1 cellular context compared by ENCODE assay signal in genomic region chr6:30781697-30782424, GRCh38.
TF ChIP-seq lines count a peak whose summit lies in the region.

No MANE protein-coding gene starts in this region.

TF ChIP-seq in HepG2, 621 proteins besides CTCF, POLR2A, EP300 and RAD21 (continued from another document and continues in another):
- TF ChIP-seq, protein P1, sequence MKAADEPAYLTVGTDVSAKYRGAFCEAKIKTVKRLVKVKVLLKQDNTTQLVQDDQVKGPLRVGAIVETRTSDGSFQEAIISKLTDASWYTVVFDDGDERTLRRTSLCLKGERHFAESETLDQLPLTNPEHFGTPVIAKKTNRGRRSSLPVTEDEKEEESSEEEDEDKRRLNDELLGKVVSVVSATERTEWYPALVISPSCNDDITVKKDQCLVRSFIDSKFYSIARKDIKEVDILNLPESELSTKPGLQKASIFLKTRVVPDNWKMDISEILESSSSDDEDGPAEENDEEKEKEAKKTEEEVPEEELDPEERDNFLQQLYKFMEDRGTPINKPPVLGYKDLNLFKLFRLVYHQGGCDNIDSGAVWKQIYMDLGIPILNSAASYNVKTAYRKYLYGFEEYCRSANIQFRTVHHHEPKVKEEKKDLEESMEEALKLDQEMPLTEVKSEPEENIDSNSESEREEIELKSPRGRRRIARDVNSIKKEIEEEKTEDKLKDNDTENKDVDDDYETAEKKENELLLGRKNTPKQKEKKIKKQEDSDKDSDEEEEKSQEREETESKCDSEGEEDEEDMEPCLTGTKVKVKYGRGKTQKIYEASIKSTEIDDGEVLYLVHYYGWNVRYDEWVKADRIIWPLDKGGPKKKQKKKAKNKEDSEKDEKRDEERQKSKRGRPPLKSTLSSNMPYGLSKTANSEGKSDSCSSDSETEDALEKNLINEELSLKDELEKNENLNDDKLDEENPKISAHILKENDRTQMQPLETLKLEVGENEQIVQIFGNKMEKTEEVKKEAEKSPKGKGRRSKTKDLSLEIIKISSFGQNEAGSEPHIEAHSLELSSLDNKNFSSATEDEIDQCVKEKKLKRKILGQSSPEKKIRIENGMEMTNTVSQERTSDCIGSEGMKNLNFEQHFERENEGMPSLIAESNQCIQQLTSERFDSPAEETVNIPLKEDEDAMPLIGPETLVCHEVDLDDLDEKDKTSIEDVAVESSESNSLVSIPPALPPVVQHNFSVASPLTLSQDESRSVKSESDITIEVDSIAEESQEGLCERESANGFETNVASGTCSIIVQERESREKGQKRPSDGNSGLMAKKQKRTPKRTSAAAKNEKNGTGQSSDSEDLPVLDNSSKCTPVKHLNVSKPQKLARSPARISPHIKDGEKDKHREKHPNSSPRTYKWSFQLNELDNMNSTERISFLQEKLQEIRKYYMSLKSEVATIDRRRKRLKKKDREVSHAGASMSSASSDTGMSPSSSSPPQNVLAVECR (CRISPR knock-in tag; IDR thresholded peaks at IDR 0.05; ENCODE audit: borderline replicate concordance) = peak; percentile 88
- TF ChIP-seq ZNF780A (CRISPR knock-in tag; IDR thresholded peaks at IDR 0.05) = 0 out of 2 replicates have a peak, but pooled peaks have one; percentile 19
- TF ChIP-seq, protein P2, sequence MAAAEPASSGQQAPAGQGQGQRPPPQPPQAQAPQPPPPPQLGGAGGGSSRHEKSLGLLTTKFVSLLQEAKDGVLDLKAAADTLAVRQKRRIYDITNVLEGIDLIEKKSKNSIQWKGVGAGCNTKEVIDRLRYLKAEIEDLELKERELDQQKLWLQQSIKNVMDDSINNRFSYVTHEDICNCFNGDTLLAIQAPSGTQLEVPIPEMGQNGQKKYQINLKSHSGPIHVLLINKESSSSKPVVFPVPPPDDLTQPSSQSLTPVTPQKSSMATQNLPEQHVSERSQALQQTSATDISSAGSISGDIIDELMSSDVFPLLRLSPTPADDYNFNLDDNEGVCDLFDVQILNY (CRISPR knock-in tag; conservative IDR thresholded peaks at IDR 0.05) = no peak
- TF ChIP-seq TBL1XR1 (IDR thresholded peaks at IDR 0.05; ENCODE audit: borderline replicate concordance, low read length, partially characterized antibody) = peak; percentile 97
- no peak for TF ChIP-seq SNAI1 (CRISPR knock-in tag; IDR thresholded peaks at IDR 0.05; ENCODE audit: borderline replicate concordance)
- TF ChIP-seq, protein P3, sequence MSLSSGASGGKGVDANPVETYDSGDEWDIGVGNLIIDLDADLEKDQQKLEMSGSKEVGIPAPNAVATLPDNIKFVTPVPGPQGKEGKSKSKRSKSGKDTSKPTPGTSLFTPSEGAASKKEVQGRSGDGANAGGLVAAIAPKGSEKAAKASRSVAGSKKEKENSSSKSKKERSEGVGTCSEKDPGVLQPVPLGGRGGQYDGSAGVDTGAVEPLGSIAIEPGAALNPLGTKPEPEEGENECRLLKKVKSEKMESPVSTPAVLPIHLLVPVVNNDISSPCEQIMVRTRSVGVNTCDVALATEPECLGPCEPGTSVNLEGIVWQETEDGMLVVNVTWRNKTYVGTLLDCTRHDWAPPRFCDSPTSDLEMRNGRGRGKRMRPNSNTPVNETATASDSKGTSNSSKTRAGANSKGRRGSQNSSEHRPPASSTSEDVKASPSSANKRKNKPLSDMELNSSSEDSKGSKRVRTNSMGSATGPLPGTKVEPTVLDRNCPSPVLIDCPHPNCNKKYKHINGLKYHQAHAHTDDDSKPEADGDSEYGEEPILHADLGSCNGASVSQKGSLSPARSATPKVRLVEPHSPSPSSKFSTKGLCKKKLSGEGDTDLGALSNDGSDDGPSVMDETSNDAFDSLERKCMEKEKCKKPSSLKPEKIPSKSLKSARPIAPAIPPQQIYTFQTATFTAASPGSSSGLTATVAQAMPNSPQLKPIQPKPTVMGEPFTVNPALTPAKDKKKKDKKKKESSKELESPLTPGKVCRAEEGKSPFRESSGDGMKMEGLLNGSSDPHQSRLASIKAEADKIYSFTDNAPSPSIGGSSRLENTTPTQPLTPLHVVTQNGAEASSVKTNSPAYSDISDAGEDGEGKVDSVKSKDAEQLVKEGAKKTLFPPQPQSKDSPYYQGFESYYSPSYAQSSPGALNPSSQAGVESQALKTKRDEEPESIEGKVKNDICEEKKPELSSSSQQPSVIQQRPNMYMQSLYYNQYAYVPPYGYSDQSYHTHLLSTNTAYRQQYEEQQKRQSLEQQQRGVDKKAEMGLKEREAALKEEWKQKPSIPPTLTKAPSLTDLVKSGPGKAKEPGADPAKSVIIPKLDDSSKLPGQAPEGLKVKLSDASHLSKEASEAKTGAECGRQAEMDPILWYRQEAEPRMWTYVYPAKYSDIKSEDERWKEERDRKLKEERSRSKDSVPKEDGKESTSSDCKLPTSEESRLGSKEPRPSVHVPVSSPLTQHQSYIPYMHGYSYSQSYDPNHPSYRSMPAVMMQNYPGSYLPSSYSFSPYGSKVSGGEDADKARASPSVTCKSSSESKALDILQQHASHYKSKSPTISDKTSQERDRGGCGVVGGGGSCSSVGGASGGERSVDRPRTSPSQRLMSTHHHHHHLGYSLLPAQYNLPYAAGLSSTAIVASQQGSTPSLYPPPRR (CRISPR knock-in tag; IDR thresholded peaks at IDR 0.05; ENCODE audit: borderline replicate concordance) = peak; percentile 83; the same call in 1 of the 2 replicates
- peak; percentile 91 for TF ChIP-seq PHF21A (CRISPR knock-in tag; IDR thresholded peaks at IDR 0.05)
- peak; percentile 40; the same call in 1 of the 2 replicates for TF ChIP-seq PRDM15 (CRISPR knock-in tag; IDR thresholded peaks at IDR 0.05)
- TF ChIP-seq ZNF280D (CRISPR knock-in tag; IDR thresholded peaks at IDR 0.05) = peak; percentile 60; the same call in 1 of the 2 replicates
- TF ChIP-seq, protein P4, sequence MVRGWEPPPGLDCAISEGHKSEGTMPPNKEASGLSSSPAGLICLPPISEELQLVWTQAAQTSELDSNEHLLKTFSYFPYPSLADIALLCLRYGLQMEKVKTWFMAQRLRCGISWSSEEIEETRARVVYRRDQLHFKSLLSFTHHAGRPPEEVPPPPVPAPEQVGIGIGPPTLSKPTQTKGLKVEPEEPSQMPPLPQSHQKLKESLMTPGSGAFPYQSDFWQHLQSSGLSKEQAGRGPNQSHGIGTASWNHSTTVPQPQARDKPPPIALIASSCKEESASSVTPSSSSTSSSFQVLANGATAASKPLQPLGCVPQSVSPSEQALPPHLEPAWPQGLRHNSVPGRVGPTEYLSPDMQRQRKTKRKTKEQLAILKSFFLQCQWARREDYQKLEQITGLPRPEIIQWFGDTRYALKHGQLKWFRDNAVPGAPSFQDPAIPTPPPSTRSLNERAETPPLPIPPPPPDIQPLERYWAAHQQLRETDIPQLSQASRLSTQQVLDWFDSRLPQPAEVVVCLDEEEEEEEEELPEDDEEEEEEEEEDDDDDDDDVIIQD (CRISPR knock-in tag; IDR thresholded peaks at IDR 0.05; ENCODE audit: low read depth) = peak; percentile 94
- TF ChIP-seq KLF15 (CRISPR knock-in tag; IDR thresholded peaks at IDR 0.05; ENCODE audit: borderline replicate concordance) = no peak
- peak; percentile 68; the same call in 1 of the 2 replicates for TF ChIP-seq FOSL1 (CRISPR knock-in tag; IDR thresholded peaks at IDR 0.05; ENCODE audit: borderline replicate concordance)
- TF ChIP-seq HNF1A (IDR thresholded peaks at IDR 0.05; ENCODE audit: low read depth) = peak; percentile 57
- peak; percentile 69 for TF ChIP-seq HNF1A (CRISPR knock-in tag; IDR thresholded peaks at IDR 0.05; ENCODE audit: borderline replicate concordance)
- peak; percentile 51 for TF ChIP-seq CCAR2 (optimal IDR thresholded peaks at IDR 0.05; ENCODE audit: low read depth, low read length)
- no peak for TF ChIP-seq HCFC1 (IDR thresholded peaks at IDR 0.05; ENCODE audit: low read depth, low read length)
- TF ChIP-seq ZNF17 (CRISPR knock-in tag; IDR thresholded peaks at IDR 0.05) = no peak
- TF ChIP-seq, protein P5, sequence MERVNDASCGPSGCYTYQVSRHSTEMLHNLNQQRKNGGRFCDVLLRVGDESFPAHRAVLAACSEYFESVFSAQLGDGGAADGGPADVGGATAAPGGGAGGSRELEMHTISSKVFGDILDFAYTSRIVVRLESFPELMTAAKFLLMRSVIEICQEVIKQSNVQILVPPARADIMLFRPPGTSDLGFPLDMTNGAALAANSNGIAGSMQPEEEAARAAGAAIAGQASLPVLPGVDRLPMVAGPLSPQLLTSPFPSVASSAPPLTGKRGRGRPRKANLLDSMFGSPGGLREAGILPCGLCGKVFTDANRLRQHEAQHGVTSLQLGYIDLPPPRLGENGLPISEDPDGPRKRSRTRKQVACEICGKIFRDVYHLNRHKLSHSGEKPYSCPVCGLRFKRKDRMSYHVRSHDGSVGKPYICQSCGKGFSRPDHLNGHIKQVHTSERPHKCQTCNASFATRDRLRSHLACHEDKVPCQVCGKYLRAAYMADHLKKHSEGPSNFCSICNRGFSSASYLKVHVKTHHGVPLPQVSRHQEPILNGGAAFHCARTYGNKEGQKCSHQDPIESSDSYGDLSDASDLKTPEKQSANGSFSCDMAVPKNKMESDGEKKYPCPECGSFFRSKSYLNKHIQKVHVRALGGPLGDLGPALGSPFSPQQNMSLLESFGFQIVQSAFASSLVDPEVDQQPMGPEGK (CRISPR knock-in tag; IDR thresholded peaks at IDR 0.05) = peak; percentile 77; the same call in 1 of the 2 replicates
- no peak for TF ChIP-seq STAT5B (CRISPR knock-in tag; IDR thresholded peaks at IDR 0.05)
- peak; percentile 82 for TF ChIP-seq PPARG (CRISPR knock-in tag; conservative IDR thresholded peaks at IDR 0.05)
- peak; percentile 31 for TF ChIP-seq ZMAT3 (CRISPR knock-in tag; conservative IDR thresholded peaks at IDR 0.05)
- TF ChIP-seq ONECUT2 (CRISPR knock-in tag; IDR thresholded peaks at IDR 0.05) = peak; percentile 99
- peak; percentile 26; the same call in 1 of the 2 replicates for TF ChIP-seq LCORL (IDR thresholded peaks at IDR 0.05)
- peak; percentile 95 for TF ChIP-seq LCORL (CRISPR knock-in tag; IDR thresholded peaks at IDR 0.05)
- 0 out of 2 replicates have a peak, but pooled peaks have one; percentile 59 for TF ChIP-seq PAWR (CRISPR knock-in tag; IDR thresholded peaks at IDR 0.05; ENCODE audit: borderline replicate concordance)
- peak; percentile 99 for TF ChIP-seq ZNF792 (CRISPR knock-in tag; IDR thresholded peaks at IDR 0.05)
- no peak for TF ChIP-seq ZFAT (CRISPR knock-in tag; conservative IDR thresholded peaks at IDR 0.05)
- peak; percentile 92 for TF ChIP-seq ZMYM3 (CRISPR knock-in tag; IDR thresholded peaks at IDR 0.05)
